17 cellular contexts compared by ENCODE assay signal in the genomic region with DNA sequence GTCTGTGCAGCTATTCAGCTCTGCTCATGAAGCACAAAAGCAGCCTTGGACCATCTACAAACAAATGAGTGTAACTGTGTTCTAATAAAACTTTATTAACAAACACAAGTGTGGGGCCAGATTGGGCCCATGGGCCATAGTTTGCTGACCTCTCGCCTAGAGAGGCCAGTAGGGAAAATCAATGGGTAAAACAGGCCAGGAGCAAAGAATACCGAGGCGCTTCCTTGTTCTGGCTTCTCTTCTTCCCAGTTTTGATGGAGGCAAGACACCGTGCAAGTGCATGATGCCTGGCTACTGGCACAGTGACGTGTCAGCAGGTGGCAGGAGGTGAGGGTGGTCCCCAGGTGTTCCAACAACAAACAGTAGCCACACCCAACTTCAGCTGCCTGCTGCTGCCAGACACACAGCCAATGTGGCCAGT.
"Had no signal": no experiment of that assay in that cellular context is flagged by ENCODE, and none has a peak within 500 bp of the region (broad histone marks: within the 10 kb centered on the region; RNA-seq: fewer than 3 reads in every experiment).

No MANE protein-coding gene starts in this region.

- ATAC-seq: activated T-helper 17 cell treated with anti-CD3 and anti-CD28 coated beads, Interleukin-2, amount 50 U/mL, for 72 hours; natural killer cell; psoas muscle; upper lobe of right lung had no signal

- H3K4me3 Mint-ChIP-seq: activated T-helper 17 cell treated with anti-CD3 and anti-CD28 coated beads, Interleukin-2, amount 50 U/mL, for 72 hours; immature natural killer cell; natural killer cell; stimulated activated naive CD8-positive, alpha-beta T cell treated with anti-CD3 and anti-CD28 coated beads, Interleukin-15, Interleukin-2, amounts not matched to agents 100 ng/mL and 50 ng/mL, for 24 hours had no signal

- H3K27me3 Mint-ChIP-seq: stimulated activated naive CD8-positive, alpha-beta T cell treated with anti-CD3 and anti-CD28 coated beads, Interleukin-15, Interleukin-2, amounts not matched to agents 100 ng/mL and 50 ng/mL, for 24 hours had no signal

- H3K9me3 Mint-ChIP-seq: activated T-helper 17 cell treated with anti-CD3 and anti-CD28 coated beads, Interleukin-2, amount 50 U/mL, for 72 hours; immature natural killer cell; natural killer cell; stimulated activated naive CD8-positive, alpha-beta T cell treated with anti-CD3 and anti-CD28 coated beads, Interleukin-15, Interleukin-2, amounts not matched to agents 100 ng/mL and 50 ng/mL, for 24 hours had no signal

- H3K4me1 Mint-ChIP-seq: activated T-helper 17 cell treated with anti-CD3 and anti-CD28 coated beads, Interleukin-2, amount 50 U/mL, for 72 hours had no signal

- H3K27ac Mint-ChIP-seq: activated T-helper 17 cell treated with anti-CD3 and anti-CD28 coated beads, Interleukin-2, amount 50 U/mL, for 72 hours; natural killer cell; stimulated activated naive CD8-positive, alpha-beta T cell treated with anti-CD3 and anti-CD28 coated beads, Interleukin-15, Interleukin-2, amounts not matched to agents 100 ng/mL and 50 ng/mL, for 24 hours had no signal

- H3K36me3 Mint-ChIP-seq: immature natural killer cell, natural killer cell had no signal

- DNase-seq: activated CD4-positive, alpha-beta T cell treated with anti-CD3 and anti-CD28 coated beads for 1 hour; activated CD4-positive, alpha-beta T cell treated with anti-CD3 and anti-CD28 coated beads, Interleukin-2, amount 50 U/mL, for 48 hours; activated naive CD4-positive, alpha-beta T cell treated with anti-CD3 and anti-CD28 coated beads, Interleukin-2, amount 50 U/mL, for 16 hours; central memory CD4-positive, alpha-beta T cell; effector memory CD4-positive, alpha-beta T cell; immature natural killer cell; nucleus accumbens; psoas muscle; sigmoid colon; stimulated activated CD4-positive, alpha-beta T cell treated with anti-CD3 and anti-CD28 coated beads, Interleukin-12 subunit alpha, Interleukin-12 subunit beta, amount 100 ng/mL, for 4 hours; stimulated activated CD4-positive, alpha-beta T cell treated with anti-CD3 and anti-CD28 coated beads, Interleukin-2, amount 100 ng/mL, for 48 hours; stimulated activated CD8-positive, alpha-beta memory T cell treated with anti-CD3 and anti-CD28 coated beads, Interleukin-4, amount 100 ng/mL, for 48 hours; SW 1271; upper lobe of right lung had no signal
